In the genomic region with DNA sequence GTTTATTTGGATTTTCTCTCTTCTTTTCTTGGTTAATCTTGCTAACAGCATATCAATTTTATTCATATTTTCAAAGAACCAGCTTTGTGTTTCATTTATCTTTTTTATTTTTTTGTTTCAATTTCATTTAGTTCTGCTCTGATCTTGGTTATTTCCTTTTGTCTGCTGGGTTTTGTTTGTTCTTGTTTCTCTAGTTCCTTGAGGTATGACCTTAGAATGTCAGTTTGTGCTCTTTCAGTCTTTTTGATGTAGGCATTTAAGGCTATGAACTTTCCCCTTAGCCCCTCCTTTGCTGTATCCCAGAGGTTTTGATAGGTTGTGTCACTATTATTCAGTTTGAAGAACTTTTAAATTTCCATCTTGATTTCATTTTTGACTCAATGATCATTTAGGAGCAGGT, we compare ENCODE assay signal across 1 cellular context.
TF ChIP-seq lines count a peak whose summit lies in the region.

No MANE protein-coding gene starts in this region.

TF ChIP-seq in HepG2, 621 proteins besides CTCF, POLR2A, EP300 and RAD21:
- TF ChIP-seq, protein P1, sequence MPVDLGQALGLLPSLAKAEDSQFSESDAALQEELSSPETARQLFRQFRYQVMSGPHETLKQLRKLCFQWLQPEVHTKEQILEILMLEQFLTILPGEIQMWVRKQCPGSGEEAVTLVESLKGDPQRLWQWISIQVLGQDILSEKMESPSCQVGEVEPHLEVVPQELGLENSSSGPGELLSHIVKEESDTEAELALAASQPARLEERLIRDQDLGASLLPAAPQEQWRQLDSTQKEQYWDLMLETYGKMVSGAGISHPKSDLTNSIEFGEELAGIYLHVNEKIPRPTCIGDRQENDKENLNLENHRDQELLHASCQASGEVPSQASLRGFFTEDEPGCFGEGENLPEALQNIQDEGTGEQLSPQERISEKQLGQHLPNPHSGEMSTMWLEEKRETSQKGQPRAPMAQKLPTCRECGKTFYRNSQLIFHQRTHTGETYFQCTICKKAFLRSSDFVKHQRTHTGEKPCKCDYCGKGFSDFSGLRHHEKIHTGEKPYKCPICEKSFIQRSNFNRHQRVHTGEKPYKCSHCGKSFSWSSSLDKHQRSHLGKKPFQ (CRISPR knock-in tag; IDR thresholded peaks at IDR 0.05; ENCODE audit: insufficient replicate concordance), result peak; percentile 48
- TF ChIP-seq, protein P2, sequence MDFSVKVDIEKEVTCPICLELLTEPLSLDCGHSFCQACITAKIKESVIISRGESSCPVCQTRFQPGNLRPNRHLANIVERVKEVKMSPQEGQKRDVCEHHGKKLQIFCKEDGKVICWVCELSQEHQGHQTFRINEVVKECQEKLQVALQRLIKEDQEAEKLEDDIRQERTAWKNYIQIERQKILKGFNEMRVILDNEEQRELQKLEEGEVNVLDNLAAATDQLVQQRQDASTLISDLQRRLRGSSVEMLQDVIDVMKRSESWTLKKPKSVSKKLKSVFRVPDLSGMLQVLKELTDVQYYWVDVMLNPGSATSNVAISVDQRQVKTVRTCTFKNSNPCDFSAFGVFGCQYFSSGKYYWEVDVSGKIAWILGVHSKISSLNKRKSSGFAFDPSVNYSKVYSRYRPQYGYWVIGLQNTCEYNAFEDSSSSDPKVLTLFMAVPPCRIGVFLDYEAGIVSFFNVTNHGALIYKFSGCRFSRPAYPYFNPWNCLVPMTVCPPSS (IDR thresholded peaks at IDR 0.05), result 0 out of 2 replicates have a peak, but pooled peaks have one; percentile 57
